Comparison of ENCODE assay signal across 8 cellular contexts in the genomic region with DNA sequence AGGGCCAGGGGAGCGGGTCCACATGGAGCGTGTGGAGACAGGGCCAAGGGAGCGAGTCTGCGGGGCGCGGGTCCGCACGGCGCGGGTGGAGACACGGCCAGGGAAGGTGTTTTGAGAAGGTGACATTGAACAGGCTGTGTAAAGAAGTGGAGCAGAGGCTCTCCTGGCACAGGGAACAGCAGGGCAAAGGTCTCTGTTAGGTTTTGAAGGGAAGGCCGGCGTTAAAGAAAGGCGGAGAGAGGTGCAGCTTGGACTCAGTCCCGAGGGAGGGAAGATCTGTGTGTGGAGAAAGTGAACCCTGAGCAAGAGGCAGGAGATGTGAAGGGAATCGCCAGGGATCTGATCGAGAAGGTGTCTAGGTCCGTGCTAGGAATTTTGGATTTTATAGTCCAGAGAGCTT. TPM values are rescaled to one million over a fixed set of nuclear protein-coding genes. Genes with fewer than 3 reads are reported as not detected.
DNase-seq lines count a peak whose midpoint lies in the region; ATAC-seq and TF ChIP-seq lines count a peak whose summit lies in the region.

No MANE protein-coding gene starts in this region.

- CTCF ChIA-PET in PC-3 (lab: Charles Lee): no interaction called here

- TF ChIP-seq CTCF in PC-3 (conservative IDR thresholded peaks at IDR 0.05; ENCODE audit: low read depth, low read length) (no peak), fibroblast of the aortic adventitia (IDR thresholded peaks at IDR 0.05; ENCODE audit: insufficient read depth, low read length) (no peak), parathyroid adenoma (IDR thresholded peaks at IDR 0.05) (no peak)

- no peaks in the 10 kb centered on the region for H3K9me3 ChIP-seq in PC-3 (ENCODE audit: low read length)
- H3K9me3 ChIP-seq in parathyroid adenoma (ENCODE audit: control insufficient read depth, low read length): no peaks in the 10 kb centered on the region

- H3K27me3 ChIP-seq in PC-3 (ENCODE audit: low read length) (no peaks in the 10 kb centered on the region), parathyroid adenoma (ENCODE audit: control insufficient read depth, insufficient read depth, low read length) (no peaks in the 10 kb centered on the region)

- no peaks in the 10 kb centered on the region for H3K27me3 Mint-ChIP-seq in T-helper 1 cell treated with Interleukin-12 subunit alpha and Interleukin-12 subunit beta and Interleukin-4 antibody, amounts not matched to agents 30 μg/mL and 1 μg/mL, for 36 hours (ENCODE audit: low read depth)

- POLR2A ChIA-PET in PC-3 (lab: Charles Lee; ENCODE audit: unreplicated experiment): interaction anchor here (0.6 kb wide), 1 partner anchor 12 kb away, joined by 3 read pairs; no protein-coding TSS in a partner anchor

- peaks cover 11% of the 10 kb centered on the region; the same call in 1 of the 2 replicates for H3K36me3 ChIP-seq in PC-3 (ENCODE audit: low read depth, low read length)
- no peaks in the 10 kb centered on the region for H3K36me3 ChIP-seq in parathyroid adenoma (ENCODE audit: control insufficient read depth, insufficient read depth, low read length)

- ATAC-seq in PC-3 (no peak), HG02852 (IDR thresholded peaks at IDR 0.05; ENCODE audit: unreplicated experiment) (no peak)

- H3K27ac Mint-ChIP-seq in T-helper 1 cell treated with Interleukin-12 subunit alpha and Interleukin-12 subunit beta and Interleukin-4 antibody, amounts not matched to agents 30 μg/mL and 1 μg/mL, for 36 hours: no peak overlapping the region

- peak overlapping the region; percentile 37 for H3K4me3 Mint-ChIP-seq in T-helper 1 cell treated with Interleukin-12 subunit alpha and Interleukin-12 subunit beta and Interleukin-4 antibody, amounts not matched to agents 30 μg/mL and 1 μg/mL, for 36 hours

- no peaks in the 10 kb centered on the region for H3K9me3 Mint-ChIP-seq in T-helper 1 cell treated with Interleukin-12 subunit alpha and Interleukin-12 subunit beta and Interleukin-4 antibody, amounts not matched to agents 30 μg/mL and 1 μg/mL, for 36 hours

- H3F3A ChIP-seq in PC-3 (ENCODE audit: low read length, unreplicated experiment): no peaks in the 10 kb centered on the region

- H3K79me2 ChIP-seq in PC-3 (ENCODE audit: low read length): peaks cover 21% of the 10 kb centered on the region
- H3K79me2 ChIP-seq in parathyroid adenoma: peaks cover 8% of the 10 kb centered on the region

- DNase-seq in T-helper 1 cell (no peak), PC-3 (no peak), fibroblast of the aortic adventitia (ENCODE audit: low read depth) (no peak), DMS 273 treated with DMSO at 0.1 percent for 48 hours (lab: John Stamatoyannopoulos, UW) (no peak), OCI-M2 (lab: John Stamatoyannopoulos, UW; ENCODE audit: unreplicated experiment) (no peak)

- H4K20me1 ChIP-seq in PC-3 (ENCODE audit: low read length): peaks cover 11% of the 10 kb centered on the region; the same call in 1 of the 2 replicates

- H3K9me2 ChIP-seq in PC-3 (replicated peaks; ENCODE audit: low read length): no peaks in the 10 kb centered on the region

- H2AFZ ChIP-seq in PC-3 (ENCODE audit: low read length): no peak overlapping the region
- peak overlapping the region; percentile 34 for H2AFZ ChIP-seq in parathyroid adenoma

- H3K9ac ChIP-seq in PC-3 (ENCODE audit: low read length) (no peak overlapping the region), parathyroid adenoma (no peak overlapping the region)

- H3K27ac ChIP-seq in PC-3 (ENCODE audit: low read length) (no peak overlapping the region), parathyroid adenoma (no peak overlapping the region)

- peak overlapping the region; percentile 51; the same call in 1 of the 2 replicates for H3K4me2 ChIP-seq in PC-3 (ENCODE audit: low read length)
- peak overlapping the region; percentile 65 for H3K4me2 ChIP-seq in parathyroid adenoma (ENCODE audit: low read length)

- H3K4me3 ChIP-seq in PC-3 (ENCODE audit: low read length): peak overlapping the region; percentile 23; the same call in 1 of the 2 replicates
- H3K4me3 ChIP-seq in fibroblast of the aortic adventitia (ENCODE audit: low read depth, low read length): peak overlapping the region; percentile 17
- H3K4me3 ChIP-seq in parathyroid adenoma (ENCODE audit: low read depth, low read length): peak overlapping the region; percentile 37

- H3K4me1 ChIP-seq in PC-3 (ENCODE audit: insufficient read depth, low read length) (peaks cover 16% of the 10 kb centered on the region), parathyroid adenoma (no peaks in the 10 kb centered on the region)

- peaks cover 17% of the 10 kb centered on the region for H3K4me1 Mint-ChIP-seq in T-helper 1 cell treated with Interleukin-12 subunit alpha and Interleukin-12 subunit beta and Interleukin-4 antibody, amounts not matched to agents 30 μg/mL and 1 μg/mL, for 36 hours (ENCODE audit: low read depth)

- BruUV-seq in PC-3 (replicated peaks; lab: Mats Ljungman, UMichigan): no TSS peak

- peaks cover 16% of the 10 kb centered on the region for H3K36me3 Mint-ChIP-seq in T-helper 1 cell treated with Interleukin-12 subunit alpha and Interleukin-12 subunit beta and Interleukin-4 antibody, amounts not matched to agents 30 μg/mL and 1 μg/mL, for 36 hours (ENCODE audit: low read depth)

- intact Hi-C loops in PC-3 (cut with micrococcal nuclease): loop anchor here (5.0 kb wide), 1 partner anchor 73 kb away; a partner anchor contains a TSS

RNA-seq across cellular contexts. Expression of a gene that starts 1.8 kb away (rescaled TPM):
- total RNA-seq in PC-3 (2014; rRNA removed) (38.6 and 42.7 TPM in 2 replicates), fibroblast of the aortic adventitia (ENCODE audit: low replicate concordance) (19.2 and 21.8 TPM in 2 replicates)

RNA-seq across cellular contexts. Expression of a gene that starts 2.1 kb away (rescaled TPM):
- total RNA-seq in PC-3 (2014; rRNA removed): 91.7 and 96.1 TPM in 2 replicates
- 15.0 and 37.4 TPM in 2 replicates for total RNA-seq in fibroblast of the aortic adventitia (ENCODE audit: low replicate concordance)

RNA-seq across cellular contexts. Expression of a gene that starts 21.4 kb away (rescaled TPM):
- 135 and 158 TPM in 2 replicates for total RNA-seq in PC-3 (2014; rRNA removed)
- 1.6 and 22.4 TPM in 2 replicates for total RNA-seq in fibroblast of the aortic adventitia (ENCODE audit: low replicate concordance)
